8 cellular contexts compared by ENCODE assay signal in the genomic region with DNA sequence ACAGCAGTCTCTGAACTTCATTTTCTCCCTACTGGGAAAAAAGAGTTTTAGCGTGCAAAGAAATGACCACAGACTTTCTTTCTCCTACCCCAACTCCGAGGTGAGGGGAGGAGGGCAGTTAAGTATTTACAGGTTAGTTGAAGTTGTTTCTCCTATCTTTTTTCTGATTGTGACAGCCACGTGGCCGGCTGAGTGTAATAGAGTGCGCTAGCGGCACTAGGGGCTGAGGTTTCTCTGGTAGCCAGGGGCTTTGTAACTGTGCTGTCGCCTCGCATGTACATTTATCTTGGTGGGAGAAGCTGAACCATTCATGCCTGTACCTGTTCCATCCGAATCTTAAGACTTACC. TPM values are rescaled to one million over a fixed set of nuclear protein-coding genes. Genes with fewer than 3 reads are reported as not detected.
DNase-seq lines count a peak whose midpoint lies in the region; ATAC-seq and TF ChIP-seq lines count a peak whose summit lies in the region.

No MANE protein-coding gene starts in this region.

- H3K9me3 Mint-ChIP-seq in activated CD4-positive, alpha-beta T cell treated with anti-CD3 and anti-CD28 coated beads for 36 hours (ENCODE audit: low read depth) = peaks cover 2% of the 10 kb centered on the region
- no peaks in the 10 kb centered on the region for H3K9me3 Mint-ChIP-seq in effector memory CD8-positive, alpha-beta T cell
- H3K9me3 Mint-ChIP-seq in nephron = peaks cover 3% of the 10 kb centered on the region

- H3K27me3 Mint-ChIP-seq in activated CD4-positive, alpha-beta T cell treated with anti-CD3 and anti-CD28 coated beads for 36 hours = no peaks in the 10 kb centered on the region
- H3K27me3 Mint-ChIP-seq in effector memory CD8-positive, alpha-beta T cell = no peaks in the 10 kb centered on the region
- no peaks in the 10 kb centered on the region for H3K27me3 Mint-ChIP-seq in nephron (ENCODE audit: low read depth)

- H3K4me1 Mint-ChIP-seq in activated CD4-positive, alpha-beta T cell treated with anti-CD3 and anti-CD28 coated beads for 36 hours = peaks cover 43% of the 10 kb centered on the region
- peaks cover 30 to 40% of the 10 kb centered on the region in 2 donors for H3K4me1 Mint-ChIP-seq in effector memory CD8-positive, alpha-beta T cell (ENCODE audit: low read depth in 2 of 2)
- H3K4me1 Mint-ChIP-seq in nephron = peaks cover 15% of the 10 kb centered on the region

- POLR2A ChIA-PET in activated CD4-positive, alpha-beta T cell treated with anti-CD3 and anti-CD28 coated beads for 36 hours (lab: Charles Lee) = no interaction called here

- H3K27me3 ChIP-seq in Karpas-422 (ENCODE audit: low read length) = no peaks in the 10 kb centered on the region
- H3K27me3 ChIP-seq in uterus = no peaks in the 10 kb centered on the region

- CTCF ChIA-PET in activated CD4-positive, alpha-beta T cell treated with anti-CD3 and anti-CD28 coated beads for 36 hours (lab: Charles Lee) = no interaction called here

- H3K9me3 ChIP-seq in Karpas-422 (ENCODE audit: low read length) (peaks cover 6% of the 10 kb centered on the region; the same call in 1 of the 2 replicates), uterus (no peaks in the 10 kb centered on the region)

- peak overlapping the region; percentile 84 for H3K4me3 Mint-ChIP-seq in activated CD4-positive, alpha-beta T cell treated with anti-CD3 and anti-CD28 coated beads for 36 hours
- H3K4me3 Mint-ChIP-seq in effector memory CD8-positive, alpha-beta T cell = peak overlapping the region; percentile 93 to 94
- peak overlapping the region; percentile 89 to 97 (median 91) for H3K4me3 Mint-ChIP-seq in nephron

- intact Hi-C loops in activated CD4-positive, alpha-beta T cell treated with anti-CD3 and anti-CD28 coated beads for 36 hours (cut with DNase I, micrococcal nuclease) = no loop called here
- intact Hi-C loops in uterus (cut with DNase I; ENCODE audit: low total_unique reads) = no loop called here

- H3K4me3 ChIP-seq in Karpas-422 (ENCODE audit: low read length) = peak overlapping the region; percentile 79
- H3K4me3 ChIP-seq in uterus = peak overlapping the region; percentile 71 to 90

- H3K4me2 ChIP-seq in Karpas-422 (ENCODE audit: low read depth, low read length, poor library complexity, severe bottlenecking) = peak overlapping the region; percentile 89

- TF ChIP-seq POLR2A in uterus (IDR thresholded peaks at IDR 0.05) = no peak

- H3K27ac Mint-ChIP-seq in activated CD4-positive, alpha-beta T cell treated with anti-CD3 and anti-CD28 coated beads for 36 hours = peak overlapping the region; percentile 96
- peak overlapping the region; percentile 96 for H3K27ac Mint-ChIP-seq in effector memory CD8-positive, alpha-beta T cell
- H3K27ac Mint-ChIP-seq in nephron = peak overlapping the region; percentile 67 to 99 (median 89)

- peaks cover 8% of the 10 kb centered on the region; the same call in 1 of the 2 replicates for H3K36me3 ChIP-seq in Karpas-422 (ENCODE audit: insufficient read depth, low read length)
- H3K36me3 ChIP-seq in uterus = no peaks in the 10 kb centered on the region

- peak; percentile 15 for ATAC-seq in GM19043 (IDR thresholded peaks at IDR 0.05; ENCODE audit: low read depth, unreplicated experiment)
- no peak for ATAC-seq in activated CD4-positive, alpha-beta T cell treated with anti-CD3 and anti-CD28 coated beads for 36 hours
- ATAC-seq in effector memory CD8-positive, alpha-beta T cell (replicated peaks) = no peak

- peaks cover 61% of the 10 kb centered on the region for H3K79me2 ChIP-seq in Karpas-422 (ENCODE audit: low read length)

- H3K27ac ChIP-seq in Karpas-422 (ENCODE audit: low read length) = peak overlapping the region; percentile 84
- peak overlapping the region; percentile 94 to 95 for H3K27ac ChIP-seq in uterus

- H3K4me1 ChIP-seq in Karpas-422 (ENCODE audit: low read length) = peaks cover 48% of the 10 kb centered on the region
- H3K4me1 ChIP-seq in uterus = peaks cover 0 to 7% of the 10 kb centered on the region in 2 donors

- DNase-seq in CD1c-positive myeloid dendritic cell (ENCODE audit: extremely low spot score) (peak; percentile 34), Karpas-422 (peak; percentile 86), uterus (no peak), KG1 (lab: John Stamatoyannopoulos, UW) (no peak)
- DNase-seq in activated CD4-positive, alpha-beta T cell treated with anti-CD3 and anti-CD28 coated beads for 36 hours = peak; percentile 69
- peak in 1 of 3 experiments; percentile 18 for DNase-seq in effector memory CD8-positive, alpha-beta T cell

- no peaks in the 10 kb centered on the region for H3K9me2 ChIP-seq in Karpas-422 (replicated peaks; ENCODE audit: insufficient read depth, low read length)

- no peak overlapping the region for H2AFZ ChIP-seq in Karpas-422 (ENCODE audit: low read length)

- peak overlapping the region; percentile 87 for H3K9ac ChIP-seq in Karpas-422 (ENCODE audit: low read length)

- H4K20me1 ChIP-seq in Karpas-422 (ENCODE audit: insufficient read depth, low read depth, low read length) = no peaks in the 10 kb centered on the region

- H3K36me3 Mint-ChIP-seq in activated CD4-positive, alpha-beta T cell treated with anti-CD3 and anti-CD28 coated beads for 36 hours (ENCODE audit: low read depth) = peaks cover 18% of the 10 kb centered on the region
- peaks cover 34% of the 10 kb centered on the region for H3K36me3 Mint-ChIP-seq in effector memory CD8-positive, alpha-beta T cell (ENCODE audit: insufficient read depth)
- H3K36me3 Mint-ChIP-seq in nephron (ENCODE audit: low read depth) = peaks cover 5% of the 10 kb centered on the region

- TF ChIP-seq CTCF in nephron (IDR thresholded peaks at IDR 0.05; ENCODE audit: unreplicated experiment in 3 of 3) = no peak
- TF ChIP-seq CTCF in uterus (IDR thresholded peaks at IDR 0.05) = no peak

RNA-seq across cellular contexts. Expression of gene FOXN2, which starts 1.3 kb away (rescaled TPM):
- 23.4 and 60.8 TPM in 2 replicates for total RNA-seq in Karpas-422 (2014; rRNA removed; shearing (Covaris generic); ENCODE audit: low replicate concordance)
- total RNA-seq in activated CD4-positive, alpha-beta T cell treated with anti-CD3 and anti-CD28 coated beads for 36 hours = 10 to 100 TPM; 42.3 to 49.5 TPM
- 10 to 100 TPM; 28.2 to 63.7 (median 33.6) TPM for total RNA-seq in uterus

Comparison
In these comparisons a context has a peak if more than half of its experiments do, and no peak if none do; other contexts are left out.
1. DNase-seq: peak in CD1c-positive myeloid dendritic cell (single experiment), Karpas-422 (single experiment) and activated CD4-positive, alpha-beta T cell treated with anti-CD3 and anti-CD28 coated beads for 36 hours (single experiment); none in uterus (0 of 2) and KG1 (single experiment).
2. Peak in every context shown above with its lines, with median percentiles within 50 percentile points of each other: H3K27ac Mint-ChIP-seq and H3K4me3 Mint-ChIP-seq.